Comparison of ENCODE assay signal across 1 cellular context in the genomic region with DNA sequence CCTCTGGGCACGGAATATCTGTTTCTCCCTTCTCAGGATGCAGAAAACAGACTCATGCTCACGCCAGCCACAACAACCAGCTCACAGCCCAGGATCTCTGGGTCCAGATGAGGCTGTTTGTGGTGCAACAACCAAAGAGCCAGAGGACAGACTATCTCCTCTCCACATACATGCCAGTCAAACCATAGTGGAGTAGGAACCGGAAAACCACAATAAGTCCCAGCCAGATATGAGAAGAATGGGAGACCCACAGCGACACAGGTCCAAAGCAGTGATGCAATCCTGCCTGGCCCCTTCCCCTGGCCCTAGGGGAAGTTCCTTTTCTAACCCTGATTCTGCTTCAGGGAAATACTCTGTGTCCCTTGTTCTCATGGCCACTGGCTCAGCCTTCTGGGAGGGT.
A peak's percentile ranks its signal among the peaks of the same experiment; 100 is the strongest.
TF ChIP-seq lines count a peak whose summit lies in the region.

No MANE protein-coding gene starts in this region.

TF ChIP-seq in K562, 482 proteins besides CTCF, POLR2A, EP300 and RAD21 (continued from another document and continues in another):
- TF ChIP-seq, protein P1, sequence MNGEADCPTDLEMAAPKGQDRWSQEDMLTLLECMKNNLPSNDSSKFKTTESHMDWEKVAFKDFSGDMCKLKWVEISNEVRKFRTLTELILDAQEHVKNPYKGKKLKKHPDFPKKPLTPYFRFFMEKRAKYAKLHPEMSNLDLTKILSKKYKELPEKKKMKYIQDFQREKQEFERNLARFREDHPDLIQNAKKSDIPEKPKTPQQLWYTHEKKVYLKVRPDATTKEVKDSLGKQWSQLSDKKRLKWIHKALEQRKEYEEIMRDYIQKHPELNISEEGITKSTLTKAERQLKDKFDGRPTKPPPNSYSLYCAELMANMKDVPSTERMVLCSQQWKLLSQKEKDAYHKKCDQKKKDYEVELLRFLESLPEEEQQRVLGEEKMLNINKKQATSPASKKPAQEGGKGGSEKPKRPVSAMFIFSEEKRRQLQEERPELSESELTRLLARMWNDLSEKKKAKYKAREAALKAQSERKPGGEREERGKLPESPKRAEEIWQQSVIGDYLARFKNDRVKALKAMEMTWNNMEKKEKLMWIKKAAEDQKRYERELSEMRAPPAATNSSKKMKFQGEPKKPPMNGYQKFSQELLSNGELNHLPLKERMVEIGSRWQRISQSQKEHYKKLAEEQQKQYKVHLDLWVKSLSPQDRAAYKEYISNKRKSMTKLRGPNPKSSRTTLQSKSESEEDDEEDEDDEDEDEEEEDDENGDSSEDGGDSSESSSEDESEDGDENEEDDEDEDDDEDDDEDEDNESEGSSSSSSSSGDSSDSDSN (IDR thresholded peaks at IDR 0.05; ENCODE audit: borderline replicate concordance in 1 of 2, low read depth in 2 of 2, low read length in 2 of 2): 0 out of 4 replicates have a peak, but pooled peaks of 1 of the 2 experiments have one; percentile 39
- TF ChIP-seq ZBTB8A (IDR thresholded peaks at IDR 0.05; ENCODE audit: partially characterized antibody) (no peak), ZNF197 (CRISPR knock-in tag; IDR thresholded peaks at IDR 0.05; ENCODE audit: low read depth) (no peak), TCFL5 (CRISPR knock-in tag; conservative IDR thresholded peaks at IDR 0.05) (no peak), NELFE (IDR thresholded peaks at IDR 0.05; ENCODE audit: insufficient read depth, insufficient read length) (no peak), JUN (IDR thresholded peaks at IDR 0.05; ENCODE audit: borderline replicate concordance, low read depth, low read length) (no peak), JUN (CRISPR knock-in tag; IDR thresholded peaks at IDR 0.05; ENCODE audit: borderline replicate concordance) (no peak), U2AF2 (optimal IDR thresholded peaks at IDR 0.05; ENCODE audit: low read depth, low read length) (no peak), ZZZ3 (IDR thresholded peaks at IDR 0.05) (no peak), CBX2 (IDR thresholded peaks at IDR 0.05; ENCODE audit: insufficient read depth, low read length, poor library complexity, severe bottlenecking) (no peak), NR1H2 (CRISPR knock-in tag; IDR thresholded peaks at IDR 0.05) (no peak), ELF2 (CRISPR knock-in tag; IDR thresholded peaks at IDR 0.05) (no peak), DIDO1 (tag; IDR thresholded peaks at IDR 0.05; ENCODE audit: low read depth) (no peak), ETS2 (tag; IDR thresholded peaks at IDR 0.05; ENCODE audit: borderline replicate concordance, poor library complexity, severe bottlenecking) (no peak), RBM14 (IDR thresholded peaks at IDR 0.05; ENCODE audit: borderline replicate concordance, insufficient read depth, low read depth, low read length) (no peak), HDAC3 (IDR thresholded peaks at IDR 0.05; ENCODE audit: borderline replicate concordance, partially characterized antibody) (peak; percentile 75), TBP (optimal IDR thresholded peaks at IDR 0.05; ENCODE audit: low read depth, low read length) (no peak), IFI16 (CRISPR knock-in tag; IDR thresholded peaks at IDR 0.05) (no peak), SETDB1 (IDR thresholded peaks at IDR 0.05; ENCODE audit: low read length) (no peak), SP1 (CRISPR knock-in tag; IDR thresholded peaks at IDR 0.05) (no peak), KAT8 (IDR thresholded peaks at IDR 0.05; ENCODE audit: low read depth) (no peak), MAZ (CRISPR knock-in tag; conservative IDR thresholded peaks at IDR 0.05 in 1 of 2, IDR thresholded peaks at IDR 0.05 in 1 of 2) (no peak), POLR2AphosphoS5 (IDR thresholded peaks at IDR 0.05; ENCODE audit: control insufficient read depth, insufficient read depth, low read depth, low read length) (peak; percentile 49; the same call in 1 of the 2 replicates)
- TF ChIP-seq, protein P2, sequence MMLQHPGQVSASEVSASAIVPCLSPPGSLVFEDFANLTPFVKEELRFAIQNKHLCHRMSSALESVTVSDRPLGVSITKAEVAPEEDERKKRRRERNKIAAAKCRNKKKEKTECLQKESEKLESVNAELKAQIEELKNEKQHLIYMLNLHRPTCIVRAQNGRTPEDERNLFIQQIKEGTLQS (IDR thresholded peaks at IDR 0.05): peak; percentile 95
- TF ChIP-seq, protein P2 (CRISPR knock-in tag; conservative IDR thresholded peaks at IDR 0.05): peak; percentile 82; the same call in 1 of the 2 replicates
- TF ChIP-seq, protein P3, sequence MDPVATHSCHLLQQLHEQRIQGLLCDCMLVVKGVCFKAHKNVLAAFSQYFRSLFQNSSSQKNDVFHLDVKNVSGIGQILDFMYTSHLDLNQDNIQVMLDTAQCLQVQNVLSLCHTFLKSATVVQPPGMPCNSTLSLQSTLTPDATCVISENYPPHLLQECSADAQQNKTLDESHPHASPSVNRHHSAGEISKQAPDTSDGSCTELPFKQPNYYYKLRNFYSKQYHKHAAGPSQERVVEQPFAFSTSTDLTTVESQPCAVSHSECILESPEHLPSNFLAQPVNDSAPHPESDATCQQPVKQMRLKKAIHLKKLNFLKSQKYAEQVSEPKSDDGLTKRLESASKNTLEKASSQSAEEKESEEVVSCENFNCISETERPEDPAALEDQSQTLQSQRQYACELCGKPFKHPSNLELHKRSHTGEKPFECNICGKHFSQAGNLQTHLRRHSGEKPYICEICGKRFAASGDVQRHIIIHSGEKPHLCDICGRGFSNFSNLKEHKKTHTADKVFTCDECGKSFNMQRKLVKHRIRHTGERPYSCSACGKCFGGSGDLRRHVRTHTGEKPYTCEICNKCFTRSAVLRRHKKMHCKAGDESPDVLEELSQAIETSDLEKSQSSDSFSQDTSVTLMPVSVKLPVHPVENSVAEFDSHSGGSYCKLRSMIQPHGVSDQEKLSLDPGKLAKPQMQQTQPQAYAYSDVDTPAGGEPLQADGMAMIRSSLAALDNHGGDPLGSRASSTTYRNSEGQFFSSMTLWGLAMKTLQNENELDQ (CRISPR knock-in tag; IDR thresholded peaks at IDR 0.05; ENCODE audit: borderline replicate concordance): no peak
- TF ChIP-seq, protein P4, sequence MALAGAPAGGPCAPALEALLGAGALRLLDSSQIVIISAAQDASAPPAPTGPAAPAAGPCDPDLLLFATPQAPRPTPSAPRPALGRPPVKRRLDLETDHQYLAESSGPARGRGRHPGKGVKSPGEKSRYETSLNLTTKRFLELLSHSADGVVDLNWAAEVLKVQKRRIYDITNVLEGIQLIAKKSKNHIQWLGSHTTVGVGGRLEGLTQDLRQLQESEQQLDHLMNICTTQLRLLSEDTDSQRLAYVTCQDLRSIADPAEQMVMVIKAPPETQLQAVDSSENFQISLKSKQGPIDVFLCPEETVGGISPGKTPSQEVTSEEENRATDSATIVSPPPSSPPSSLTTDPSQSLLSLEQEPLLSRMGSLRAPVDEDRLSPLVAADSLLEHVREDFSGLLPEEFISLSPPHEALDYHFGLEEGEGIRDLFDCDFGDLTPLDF (CRISPR knock-in tag; IDR thresholded peaks at IDR 0.05): no peak
- TF ChIP-seq, protein P5, sequence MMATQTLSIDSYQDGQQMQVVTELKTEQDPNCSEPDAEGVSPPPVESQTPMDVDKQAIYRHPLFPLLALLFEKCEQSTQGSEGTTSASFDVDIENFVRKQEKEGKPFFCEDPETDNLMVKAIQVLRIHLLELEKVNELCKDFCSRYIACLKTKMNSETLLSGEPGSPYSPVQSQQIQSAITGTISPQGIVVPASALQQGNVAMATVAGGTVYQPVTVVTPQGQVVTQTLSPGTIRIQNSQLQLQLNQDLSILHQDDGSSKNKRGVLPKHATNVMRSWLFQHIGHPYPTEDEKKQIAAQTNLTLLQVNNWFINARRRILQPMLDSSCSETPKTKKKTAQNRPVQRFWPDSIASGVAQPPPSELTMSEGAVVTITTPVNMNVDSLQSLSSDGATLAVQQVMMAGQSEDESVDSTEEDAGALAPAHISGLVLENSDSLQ (IDR thresholded peaks at IDR 0.05): peak; percentile 90
- TF ChIP-seq, protein P6, sequence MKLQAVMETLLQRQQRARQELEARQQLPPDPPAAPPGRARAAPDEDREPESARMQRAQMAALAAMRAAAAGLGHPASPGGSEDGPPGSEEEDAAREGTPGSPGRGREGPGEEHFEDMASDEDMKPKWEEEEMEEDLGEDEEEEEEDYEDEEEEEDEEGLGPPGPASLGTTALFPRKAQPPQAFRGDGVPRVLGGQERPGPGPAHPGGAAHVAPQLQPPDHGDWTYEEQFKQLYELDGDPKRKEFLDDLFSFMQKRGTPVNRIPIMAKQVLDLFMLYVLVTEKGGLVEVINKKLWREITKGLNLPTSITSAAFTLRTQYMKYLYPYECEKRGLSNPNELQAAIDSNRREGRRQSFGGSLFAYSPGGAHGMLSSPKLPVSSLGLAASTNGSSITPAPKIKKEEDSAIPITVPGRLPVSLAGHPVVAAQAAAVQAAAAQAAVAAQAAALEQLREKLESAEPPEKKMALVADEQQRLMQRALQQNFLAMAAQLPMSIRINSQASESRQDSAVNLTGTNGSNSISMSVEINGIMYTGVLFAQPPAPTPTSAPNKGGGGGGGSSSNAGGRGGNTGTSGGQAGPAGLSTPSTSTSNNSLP (IDR thresholded peaks at IDR 0.05; ENCODE audit: borderline replicate concordance, low read depth, low read length): no peak
- TF ChIP-seq, protein P7, sequence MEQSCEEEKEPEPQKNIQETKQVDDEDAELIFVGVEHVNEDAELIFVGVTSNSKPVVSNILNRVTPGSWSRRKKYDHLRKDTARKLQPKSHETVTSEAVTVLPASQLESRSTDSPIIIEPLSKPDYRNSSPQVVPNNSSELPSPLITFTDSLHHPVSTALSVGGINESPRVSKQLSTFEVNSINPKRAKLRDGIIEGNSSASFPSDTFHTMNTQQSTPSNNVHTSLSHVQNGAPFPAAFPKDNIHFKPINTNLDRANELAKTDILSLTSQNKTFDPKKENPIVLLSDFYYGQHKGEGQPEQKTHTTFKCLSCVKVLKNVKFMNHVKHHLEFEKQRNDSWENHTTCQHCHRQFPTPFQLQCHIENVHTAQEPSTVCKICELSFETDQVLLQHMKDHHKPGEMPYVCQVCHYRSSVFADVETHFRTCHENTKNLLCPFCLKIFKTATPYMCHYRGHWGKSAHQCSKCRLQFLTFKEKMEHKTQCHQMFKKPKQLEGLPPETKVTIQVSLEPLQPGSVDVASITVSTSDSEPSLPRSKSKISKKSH (CRISPR knock-in tag; IDR thresholded peaks at IDR 0.05): no peak
- TF ChIP-seq, protein P8, sequence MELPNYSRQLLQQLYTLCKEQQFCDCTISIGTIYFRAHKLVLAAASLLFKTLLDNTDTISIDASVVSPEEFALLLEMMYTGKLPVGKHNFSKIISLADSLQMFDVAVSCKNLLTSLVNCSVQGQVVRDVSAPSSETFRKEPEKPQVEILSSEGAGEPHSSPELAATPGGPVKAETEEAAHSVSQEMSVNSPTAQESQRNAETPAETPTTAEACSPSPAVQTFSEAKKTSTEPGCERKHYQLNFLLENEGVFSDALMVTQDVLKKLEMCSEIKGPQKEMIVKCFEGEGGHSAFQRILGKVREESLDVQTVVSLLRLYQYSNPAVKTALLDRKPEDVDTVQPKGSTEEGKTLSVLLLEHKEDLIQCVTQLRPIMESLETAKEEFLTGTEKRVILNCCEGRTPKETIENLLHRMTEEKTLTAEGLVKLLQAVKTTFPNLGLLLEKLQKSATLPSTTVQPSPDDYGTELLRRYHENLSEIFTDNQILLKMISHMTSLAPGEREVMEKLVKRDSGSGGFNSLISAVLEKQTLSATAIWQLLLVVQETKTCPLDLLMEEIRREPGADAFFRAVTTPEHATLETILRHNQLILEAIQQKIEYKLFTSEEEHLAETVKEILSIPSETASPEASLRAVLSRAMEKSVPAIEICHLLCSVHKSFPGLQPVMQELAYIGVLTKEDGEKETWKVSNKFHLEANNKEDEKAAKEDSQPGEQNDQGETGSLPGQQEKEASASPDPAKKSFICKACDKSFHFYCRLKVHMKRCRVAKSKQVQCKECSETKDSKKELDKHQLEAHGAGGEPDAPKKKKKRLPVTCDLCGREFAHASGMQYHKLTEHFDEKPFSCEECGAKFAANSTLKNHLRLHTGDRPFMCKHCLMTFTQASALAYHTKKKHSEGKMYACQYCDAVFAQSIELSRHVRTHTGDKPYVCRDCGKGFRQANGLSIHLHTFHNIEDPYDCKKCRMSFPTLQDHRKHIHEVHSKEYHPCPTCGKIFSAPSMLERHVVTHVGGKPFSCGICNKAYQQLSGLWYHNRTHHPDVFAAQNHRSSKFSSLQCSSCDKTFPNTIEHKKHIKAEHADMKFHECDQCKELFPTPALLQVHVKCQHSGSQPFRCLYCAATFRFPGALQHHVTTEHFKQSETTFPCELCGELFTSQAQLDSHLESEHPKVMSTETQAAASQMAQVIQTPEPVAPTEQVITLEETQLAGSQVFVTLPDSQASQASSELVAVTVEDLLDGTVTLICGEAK (IDR thresholded peaks at IDR 0.05): no peak
- TF ChIP-seq, protein P8 (CRISPR knock-in tag; IDR thresholded peaks at IDR 0.05): no peak
- TF ChIP-seq, protein P9, sequence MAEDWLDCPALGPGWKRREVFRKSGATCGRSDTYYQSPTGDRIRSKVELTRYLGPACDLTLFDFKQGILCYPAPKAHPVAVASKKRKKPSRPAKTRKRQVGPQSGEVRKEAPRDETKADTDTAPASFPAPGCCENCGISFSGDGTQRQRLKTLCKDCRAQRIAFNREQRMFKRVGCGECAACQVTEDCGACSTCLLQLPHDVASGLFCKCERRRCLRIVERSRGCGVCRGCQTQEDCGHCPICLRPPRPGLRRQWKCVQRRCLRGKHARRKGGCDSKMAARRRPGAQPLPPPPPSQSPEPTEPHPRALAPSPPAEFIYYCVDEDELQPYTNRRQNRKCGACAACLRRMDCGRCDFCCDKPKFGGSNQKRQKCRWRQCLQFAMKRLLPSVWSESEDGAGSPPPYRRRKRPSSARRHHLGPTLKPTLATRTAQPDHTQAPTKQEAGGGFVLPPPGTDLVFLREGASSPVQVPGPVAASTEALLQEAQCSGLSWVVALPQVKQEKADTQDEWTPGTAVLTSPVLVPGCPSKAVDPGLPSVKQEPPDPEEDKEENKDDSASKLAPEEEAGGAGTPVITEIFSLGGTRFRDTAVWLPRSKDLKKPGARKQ (CRISPR knock-in tag; IDR thresholded peaks at IDR 0.05): no peak
